ENCODE assay signal across 34 cellular contexts in genomic region chr2:239895669-239896068, GRCh38.
DNase-seq lines count a peak whose midpoint lies in the region; ATAC-seq, FAIRE-seq and TF ChIP-seq lines count a peak whose summit lies in the region.
"Had no signal": no experiment of that assay in that cellular context is flagged by ENCODE, and none has a peak within 500 bp of the region (broad histone marks: within the 10 kb centered on the region; RNA-seq: fewer than 3 reads in every experiment).

No MANE protein-coding gene starts in this region.

- no peaks in the 10 kb centered on the region for H3K9me3 ChIP-seq in right lobe of liver
- no peaks in the 10 kb centered on the region for H3K9me3 ChIP-seq in HepG2 (ENCODE audit: low read length)
- no peaks in the 10 kb centered on the region for H3K9me3 ChIP-seq in colonic mucosa
- H3K9me3 ChIP-seq: A549, HAP-1, vagina had no signal

- DNase-seq in right lobe of liver (no peak), HepG2 (ENCODE audit: low spot score) (no peak), NOMO-1 treated with dmso at 0.1 percent for 144 hours (lab: John Stamatoyannopoulos, UW; ENCODE audit: unreplicated experiment) (peak; percentile 50), inferior parietal cortex (ENCODE audit: extremely low spot score) (peak; percentile 6), colonic mucosa (no peak), COR-L47 (lab: John Stamatoyannopoulos, UW) (no peak), HTR-8/SVneo (ENCODE audit: insufficient read length, low spot score) (no peak)
- DNase-seq in effector memory CD8-positive, alpha-beta T cell: no peak
- DNase-seq: activated CD4-positive, alpha-beta T cell treated with anti-CD3 and anti-CD28 coated beads for 4 hours; activated CD8-positive, alpha-beta T cell treated with anti-CD3 and anti-CD28 coated beads, Interleukin-2, amount 10 ng/mL, durations not matched to agents 7 days and 5 days; activated T-cell treated with anti-CD3 and anti-CD28 coated beads for 4 hours; AML-193; brain microvascular endothelial cell; DMS 273 treated with DMSO at 0.1 percent for 48 hours; EL; Kasumi-1; NCI-H1092 treated with DMSO at 0.1 percent for 48 hours; NCI-H187 treated with DMSO at 0.1 percent for 48 hours; NCI-H2171 treated with DMSO at 0.1 percent for 48 hours; NCI-H510A; nephron progenitor cell; stimulated activated naive CD4-positive, alpha-beta T cell treated with Interleukin-2 at 50 U/mL for 16 hours; T-helper 9 cell had no signal

- peaks cover 3% of the 10 kb centered on the region for H3K36me3 Mint-ChIP-seq in effector memory CD8-positive, alpha-beta T cell (ENCODE audit: insufficient read depth)
- H3K36me3 Mint-ChIP-seq: activated naive CD4-positive, alpha-beta T cell treated with anti-CD3 and anti-CD28 coated beads, Interleukin-2, amount 50 U/mL, for 72 hours; CD8-positive, alpha-beta T cell had no signal

- peak in 3 of 4 donors; percentile 21 to 61 (median 25) for ATAC-seq in right lobe of liver
- ATAC-seq in HepG2: no peak
- ATAC-seq in effector memory CD8-positive, alpha-beta T cell (replicated peaks): no peak
- ATAC-seq: A549; activated CD8-positive, alpha-beta T cell treated with anti-CD3 and anti-CD28 coated beads, Interleukin-2, amount 10 ng/mL, durations not matched to agents 7 days and 5 days; activated naive CD4-positive, alpha-beta T cell treated with anti-CD3 and anti-CD28 coated beads, Interleukin-2, amount 50 U/mL, for 72 hours; CD8-positive, alpha-beta T cell; Right ventricle myocardium inferior had no signal

- CTCF ChIA-PET in HepG2 (lab: Yijun Ruan, JAX; ENCODE audit: low intra/inter-chr PET ratio, low total read pairs): no interaction called here

- POLR2A ChIA-PET in HepG2 (lab: Yijun Ruan, JAX): no interaction called here

- no peaks in the 10 kb centered on the region for H3K4me1 ChIP-seq in right lobe of liver
- H3K4me1 ChIP-seq in HepG2 (ENCODE audit: insufficient read depth, low read length): no peaks in the 10 kb centered on the region
- no peaks in the 10 kb centered on the region for H3K4me1 ChIP-seq in colonic mucosa
- H3K4me1 ChIP-seq: A549, HAP-1, vagina had no signal

- in situ Hi-C loops in HepG2 (cut with HindIII; ENCODE audit: extremely low pct_ligation_motif_present, low pct_unique_long_range_greater_than_20kb): no loop called here

- H3K27ac ChIP-seq in right lobe of liver (no peak overlapping the region), HepG2 (ENCODE audit: extremely low read length, insufficient read depth, low read length) (no peak overlapping the region), colonic mucosa (no peak overlapping the region)
- H3K27ac ChIP-seq: A549, brain microvascular endothelial cell, vagina, VCaP had no signal

- intact Hi-C loops in right lobe of liver (cut with DNase I): no loop called here
- intact Hi-C loops in HepG2 (cut with micrococcal nuclease; ENCODE audit: unreplicated experiment): no loop called here
- intact Hi-C loops in colonic mucosa (cut with DNase I): no loop called here

- H3K4me2 ChIP-seq in HepG2 (ENCODE audit: low read depth, low read length): no peak overlapping the region
- H3K4me2 ChIP-seq: A549 had no signal

- H3K9me3 Mint-ChIP-seq in effector memory CD8-positive, alpha-beta T cell: no peaks in the 10 kb centered on the region
- H3K9me3 Mint-ChIP-seq: activated naive CD4-positive, alpha-beta T cell treated with anti-CD3 and anti-CD28 coated beads, Interleukin-2, amount 50 U/mL, for 72 hours; activated T-helper 2 cell treated with anti-CD3 and anti-CD28 coated beads, Interferon-gamma antibody, Interleukin-2, Interleukin-4, amounts not matched to agents 10 μg/mL and 5 μg/mL and 100 μg/mL, durations not matched to agents 14 hours and 24 hours and 36 hours; CD8-positive, alpha-beta T cell had no signal

- BruUV-seq in HepG2 (replicated peaks; lab: Mats Ljungman, UMichigan): no TSS peak

- H3K9ac ChIP-seq in HepG2 (ENCODE audit: insufficient read depth, low read depth, low read length) (no peak overlapping the region), colonic mucosa (ENCODE audit: low read depth in 2 of 2, low read length in 2 of 2) (no peak overlapping the region)

- H3K36me3 ChIP-seq in right lobe of liver (no peaks in the 10 kb centered on the region), HepG2 (replicated peaks in 1 of 2; ENCODE audit: control insufficient read depth in 1 of 2, insufficient read depth in 2 of 2, low read length in 2 of 2) (no peaks in the 10 kb centered on the region), colonic mucosa (no peaks in the 10 kb centered on the region)
- H3K36me3 ChIP-seq: brain microvascular endothelial cell, HAP-1, vagina had no signal

- H3K27ac Mint-ChIP-seq in effector memory CD8-positive, alpha-beta T cell: no peak overlapping the region
- H3K27ac Mint-ChIP-seq: activated CD8-positive, alpha-beta T cell treated with anti-CD3 and anti-CD28 coated beads, Interleukin-2, amount 10 ng/mL, durations not matched to agents 7 days and 5 days; activated naive CD4-positive, alpha-beta T cell treated with anti-CD3 and anti-CD28 coated beads, Interleukin-2, amount 50 U/mL, for 72 hours; activated T-helper 2 cell treated with anti-CD3 and anti-CD28 coated beads, Interferon-gamma antibody, Interleukin-2, Interleukin-4, amounts not matched to agents 10 μg/mL and 5 μg/mL and 100 μg/mL, durations not matched to agents 14 hours and 24 hours and 36 hours; CD8-positive, alpha-beta T cell; nephron progenitor cell had no signal

- H3K79me2 ChIP-seq in HepG2 (ENCODE audit: insufficient read depth, low read length): no peaks in the 10 kb centered on the region

- no peak for FAIRE-seq in HepG2 (lab: Jason Lieb, UNC)
- FAIRE-seq in HTR-8/SVneo (lab: Jason Lieb, UNC): no peak
- FAIRE-seq: A549, frontal cortex had no signal

- no peak for TF ChIP-seq EP300 in HepG2 (IDR thresholded peaks at IDR 0.05; ENCODE audit: low read depth in 2 of 2, low read length in 2 of 2)
- no peak for TF ChIP-seq EP300 in HepG2 (CRISPR knock-in tag; IDR thresholded peaks at IDR 0.05; ENCODE audit: borderline replicate concordance)

- H3K27me3 ChIP-seq in right lobe of liver: no peaks in the 10 kb centered on the region
- H3K27me3 ChIP-seq in HepG2 (ENCODE audit: control insufficient read depth in 1 of 2, insufficient read depth in 2 of 2, low read length in 2 of 2): peaks cover 4 to 35% of the 10 kb centered on the region in 2 experiments; a peak in 4 of 5 replicates
- H3K27me3 ChIP-seq in colonic mucosa: no peaks in the 10 kb centered on the region
- H3K27me3 ChIP-seq: brain microvascular endothelial cell, vagina had no signal

- 54% methylated on average over 6 of the region's 6 CpGs for WGBS in right lobe of liver (ENCODE audit: insufficient coverage, low coverage, low lambda C conversion rate, missing lambda C conversion rate)
- WGBS in HepG2 (ENCODE audit: low lambda C conversion rate): 6% methylated on average over 6 of the region's 6 CpGs

- H2AFZ ChIP-seq in HepG2 (ENCODE audit: low read length): no peak overlapping the region

- H3K27me3 Mint-ChIP-seq in effector memory CD8-positive, alpha-beta T cell: peaks cover 41 to 57% of the 10 kb centered on the region in 2 donors

- H3K4me3 ChIP-seq in right lobe of liver: no peak overlapping the region
- no peak overlapping the region for H3K4me3 ChIP-seq in HepG2 (replicated peaks in 1 of 3; ENCODE audit: insufficient read depth in 1 of 3, low read depth in 2 of 3, low read length in 3 of 3)
- H3K4me3 ChIP-seq in colonic mucosa: no peak overlapping the region
- H3K4me3 ChIP-seq: A549, HAP-1, lung, skin epidermis, vagina had no signal

- H3K4me3 Mint-ChIP-seq in effector memory CD8-positive, alpha-beta T cell: no peak overlapping the region
- H3K4me3 Mint-ChIP-seq: activated CD8-positive, alpha-beta T cell treated with anti-CD3 and anti-CD28 coated beads, Interleukin-2, amount 10 ng/mL, durations not matched to agents 7 days and 5 days; CD8-positive, alpha-beta T cell; nephron progenitor cell had no signal

- H3K4me1 Mint-ChIP-seq in effector memory CD8-positive, alpha-beta T cell (ENCODE audit: low read depth in 2 of 2): peaks cover 0 to 3% of the 10 kb centered on the region in 2 donors
- H3K4me1 Mint-ChIP-seq: nephron progenitor cell had no signal

- TF ChIP-seq CTCF in right lobe of liver (IDR thresholded peaks at IDR 0.05) (no peak), HepG2 (CRISPR knock-in tag; IDR thresholded peaks at IDR 0.05) (no peak), colonic mucosa (IDR thresholded peaks at IDR 0.05) (no peak)

- H4K20me1 ChIP-seq in HepG2 (ENCODE audit: insufficient read depth, low read length): no peaks in the 10 kb centered on the region

- no peak for TF ChIP-seq POLR2A in right lobe of liver (IDR thresholded peaks at IDR 0.05)
- no peak for TF ChIP-seq POLR2A in HepG2 (IDR thresholded peaks at IDR 0.05; ENCODE audit: insufficient read depth in 1 of 2, low read depth in 2 of 2, low read length in 2 of 2)

- TF ChIP-seq RAD21 in HepG2 (CRISPR knock-in tag; IDR thresholded peaks at IDR 0.05): no peak

TF ChIP-seq in HepG2, 621 proteins besides CTCF, POLR2A, EP300 and RAD21 (continues in another document):
- no peak for TF ChIP-seq SRSF4 (IDR thresholded peaks at IDR 0.05; ENCODE audit: low read depth, low read length, poor library complexity, severe bottlenecking)
- no peak for TF ChIP-seq ZBTB4 (CRISPR knock-in tag; IDR thresholded peaks at IDR 0.05; ENCODE audit: borderline replicate concordance)
- no peak for TF ChIP-seq RBAK (CRISPR knock-in tag; IDR thresholded peaks at IDR 0.05)

Comparison
In these comparisons a context has a peak if more than half of its experiments do, and no peak if none do; other contexts are left out.
1. ATAC-seq: peak in right lobe of liver (3 of 4); none in HepG2 (single experiment) and effector memory CD8-positive, alpha-beta T cell (single experiment).
2. DNase-seq: peak in NOMO-1 treated with dmso at 0.1 percent for 144 hours (single experiment) and inferior parietal cortex (single experiment); none in right lobe of liver (0 of 3), HepG2 (single experiment), colonic mucosa (single experiment), effector memory CD8-positive, alpha-beta T cell (0 of 3), COR-L47 (single experiment) and HTR-8/SVneo (single experiment).